ENCODE assay signal across 1 cellular context in genomic region chr5:58318468-58318867, GRCh38.
TF ChIP-seq lines count a peak whose summit lies in the region.

No MANE protein-coding gene starts in this region.

TF ChIP-seq in IMR-90, 13 proteins besides CTCF, POLR2A, EP300 and RAD21 (continued from another document):
- no peak for TF ChIP-seq FOS (IDR thresholded peaks at IDR 0.05; ENCODE audit: low read depth, low read length)
TF ChIP-seq in IMR-90: peak in this region for 0.
